In the genomic region with DNA sequence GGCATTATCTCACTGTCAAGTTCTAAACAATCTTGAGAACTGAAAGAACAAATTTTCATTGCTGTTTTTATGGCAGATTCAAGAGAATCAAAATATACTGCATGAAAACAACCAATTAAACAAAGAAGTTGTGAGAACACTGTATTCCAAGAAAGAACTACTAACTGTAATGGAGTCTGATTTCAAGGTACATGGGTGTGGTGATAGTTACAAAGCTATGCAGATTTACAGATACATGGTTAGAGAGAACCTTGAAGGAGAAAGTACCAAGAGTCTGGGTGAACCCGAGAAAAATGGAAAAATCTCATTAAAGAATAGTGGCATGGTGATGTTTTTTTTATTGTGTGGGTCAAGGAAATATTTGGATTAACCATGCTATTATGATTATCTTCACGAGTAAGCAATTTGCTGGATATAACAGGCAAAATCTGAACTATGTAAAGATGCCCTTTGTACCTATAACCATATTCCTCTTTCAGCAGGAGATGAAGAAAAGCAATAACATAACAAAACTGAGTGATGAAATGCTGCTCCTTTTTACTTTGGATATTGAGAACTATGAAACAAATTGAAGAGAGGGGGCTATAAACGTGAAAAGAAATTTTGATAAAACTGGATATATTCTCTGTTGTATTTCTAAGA, we compare ENCODE assay signal across 8 cellular contexts.
"Had no signal": no experiment of that assay in that cellular context is flagged by ENCODE, and none has a peak within 500 bp of the region (broad histone marks: within the 10 kb centered on the region; RNA-seq: fewer than 3 reads in every experiment).

No MANE protein-coding gene starts in this region.

- H3K4me2 ChIP-seq: GM23338 had no signal

- H3K4me3 ChIP-seq: GM23338 had no signal

- ATAC-seq: GM23338, HepG2 had no signal

- FAIRE-seq: H1, H54, HepG2 had no signal

- H3K27ac ChIP-seq: HL-60 had no signal

- DNase-seq: H9, HCEC 1CT, KBM-7 had no signal
